ENCODE assay signal across 28 cellular contexts in genomic region chr4:108751321-108751720, GRCh38. TPM values are rescaled to one million over a fixed set of nuclear protein-coding genes. Genes with fewer than 3 reads are reported as not detected.
A peak's percentile ranks its signal among the peaks of the same experiment; 100 is the strongest.
DNase-seq lines count a peak whose midpoint lies in the region; ATAC-seq and TF ChIP-seq lines count a peak whose summit lies in the region.
"Had no signal": no experiment of that assay in that cellular context is flagged by ENCODE, and none has a peak within 500 bp of the region (broad histone marks: within the 10 kb centered on the region; RNA-seq: fewer than 3 reads in every experiment).

No MANE protein-coding gene starts in this region.

- ATAC-seq in GM19043 (IDR thresholded peaks at IDR 0.05; ENCODE audit: low read depth, unreplicated experiment) (peak; percentile 57), GM19452 (IDR thresholded peaks at IDR 0.05; ENCODE audit: unreplicated experiment) (no peak), heart left ventricle (no peak)
- ATAC-seq: activated naive CD4-positive, alpha-beta T cell treated with anti-CD3 and anti-CD28 coated beads, Interleukin-2, amount 50 U/mL, for 72 hours; gastrocnemius medialis; HepG2; left lung; naive thymus-derived CD8-positive, alpha-beta T cell had no signal

- no peak overlapping the region for H3K27ac ChIP-seq in heart left ventricle
- H3K27ac ChIP-seq: C4-2B, cardiac muscle cell, gastrocnemius medialis, left lung had no signal

- intact Hi-C loops in heart left ventricle (cut with DNase I) = no loop called here

- H3K27me3 ChIP-seq in heart left ventricle = no peaks in the 10 kb centered on the region
- H3K27me3 ChIP-seq: cardiac muscle cell, gastrocnemius medialis had no signal

- DNase-seq in Kasumi-1 (lab: John Stamatoyannopoulos, UW) (peak; percentile 69 to 70), SKM-1 (lab: John Stamatoyannopoulos, UW; ENCODE audit: unreplicated experiment) (peak; percentile 8), myocyte (ENCODE audit: low read depth) (peak; percentile 29), heart left ventricle (no peak), DMS53 (lab: John Stamatoyannopoulos, UW) (no peak)
- DNase-seq: activated CD4-positive, alpha-beta T cell treated with anti-CD3 and anti-CD28 coated beads, Interleukin-2, amount 50 U/mL, for 4 hours; activated CD4-positive, CD25-positive, alpha-beta regulatory T cell; anterior cingulate cortex; DND-41; gastrocnemius medialis; hippocampal formation; immature natural killer cell; left lung; naive thymus-derived CD8-positive, alpha-beta T cell; NCI-H146; NCI-H2171; NCI-H510A treated with DMSO at 0.1 percent for 48 hours; RPMI8226; SK-N-SH; stimulated activated CD4-positive, alpha-beta T cell treated with anti-CD3 and anti-CD28 coated beads, Interleukin-4, amount 100 ng/mL, for 24 hours; stimulated activated naive CD4-positive, alpha-beta T cell had no signal

- WGBS in heart left ventricle, 4 donors = 79 to 84% (median 81%) methylated on average over 3 of the region's 3 CpGs

- no peaks in the 10 kb centered on the region for H3K36me3 ChIP-seq in heart left ventricle
- H3K36me3 ChIP-seq: cardiac muscle cell, gastrocnemius medialis, left lung had no signal

- no peak for TF ChIP-seq POLR2A in heart left ventricle (IDR thresholded peaks at IDR 0.05)

- H3K4me1 ChIP-seq in heart left ventricle = no peaks in the 10 kb centered on the region
- H3K4me1 ChIP-seq: gastrocnemius medialis, left lung had no signal

- no peaks in the 10 kb centered on the region for H3K9me3 ChIP-seq in heart left ventricle
- H3K9me3 ChIP-seq: gastrocnemius medialis, left lung, SK-N-SH had no signal

- no peak overlapping the region for H3K4me3 ChIP-seq in heart left ventricle
- H3K4me3 ChIP-seq: cardiac muscle cell, gastrocnemius medialis, left lung had no signal

- no peak for TF ChIP-seq CTCF in heart left ventricle (IDR thresholded peaks at IDR 0.05)

RNA-seq across cellular contexts. Expression of gene ETNPPL, which starts 11.5 kb away (rescaled TPM):
- total RNA-seq in myocyte = not detected in 2 replicates
- not detected for polyA plus RNA-seq in myocyte (2012)
- total RNA-seq in heart left ventricle = 10 to 100 TPM in 1 of 9 donors, 1 to 10 TPM in 8; 2.2 to 11.5 (median 8.0) TPM
- polyA plus RNA-seq in heart left ventricle = 1 to 10 TPM; 4.0 to 5.6 TPM
- total RNA-seq: activated naive CD4-positive, alpha-beta T cell treated with anti-CD3 and anti-CD28 coated beads, Interleukin-2, amount 50 U/mL, for 72 hours; left lung; mesothelial cell of epicardium; naive thymus-derived CD8-positive, alpha-beta T cell had no signal
- polyA plus RNA-seq: cardiac muscle cell; immature natural killer cell; naive thymus-derived CD8-positive, alpha-beta T cell; SK-N-SH had no signal

Comparison
In these comparisons a context has a peak if more than half of its experiments do, and no peak if none do; other contexts are left out.
1. DNase-seq: peak in Kasumi-1 (2 of 2), SKM-1 (single experiment) and myocyte (single experiment); none in heart left ventricle (0 of 5) and DMS53 (single experiment).